18 cellular contexts compared by ENCODE assay signal in the genomic region with DNA sequence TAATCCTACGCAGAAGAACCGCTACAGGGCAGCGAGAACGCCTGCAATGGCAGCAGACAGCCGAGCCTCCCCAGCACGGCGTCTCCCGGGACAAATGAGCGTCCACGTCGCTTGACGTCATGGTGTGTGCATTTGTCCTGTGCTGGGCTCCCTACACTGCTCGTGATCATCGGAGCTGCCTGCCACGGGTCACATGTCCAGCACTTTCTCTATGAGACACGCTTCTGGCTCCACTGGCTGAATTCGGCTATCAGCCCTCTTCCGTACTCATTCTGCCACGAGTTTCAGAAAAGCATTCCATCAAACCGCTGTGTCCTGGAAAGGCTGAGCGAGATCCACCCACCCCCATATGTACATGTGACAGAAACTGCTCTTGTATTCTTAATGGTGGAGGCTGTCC. TPM values are rescaled to one million over a fixed set of nuclear protein-coding genes. Genes with fewer than 3 reads are reported as not detected.
DNase-seq lines count a peak whose midpoint lies in the region; ATAC-seq and TF ChIP-seq lines count a peak whose summit lies in the region.
"Had no signal": no experiment of that assay in that cellular context is flagged by ENCODE, and none has a peak within 500 bp of the region (broad histone marks: within the 10 kb centered on the region; RNA-seq: fewer than 3 reads in every experiment).

No MANE protein-coding gene starts in this region.

- H3K9me3 ChIP-seq in mesenchymal stem cell (ENCODE audit: control insufficient read depth, low read length) (no peaks in the 10 kb centered on the region), stomach (peaks cover 0 to 5% (median 2%) of the 10 kb centered on the region in 4 donors)
- H3K9me3 ChIP-seq: thyroid gland had no signal

- TF ChIP-seq CTCF in coronary artery (IDR thresholded peaks at IDR 0.05) (no peak), stomach (IDR thresholded peaks at IDR 0.05) (no peak)

- 92% methylated on average over 21 of the region's 21 CpGs for WGBS in mesenchymal stem cell
- 54 to 83% (median 78%) methylated on average over 21 of the region's 21 CpGs for WGBS in stomach, 5 donors

- H3K4me2 ChIP-seq in mesenchymal stem cell (ENCODE audit: low read length, poor library complexity, severe bottlenecking), result no peak overlapping the region

- no peak overlapping the region for H2BK5ac ChIP-seq in mesenchymal stem cell (ENCODE audit: low read depth, low read length, poor library complexity, severe bottlenecking)

- H3K4me1 ChIP-seq in mesenchymal stem cell (ENCODE audit: control insufficient read depth, insufficient read depth, low read depth, low read length) (peaks cover 2% of the 10 kb centered on the region), stomach (no peaks in the 10 kb centered on the region)
- H3K4me1 ChIP-seq: spleen, thyroid gland had no signal

- H2AFZ ChIP-seq in mesenchymal stem cell (ENCODE audit: low read depth, low read length), result no peak overlapping the region

- H3K23ac ChIP-seq in mesenchymal stem cell (ENCODE audit: low read length in 2 of 2), result no peak overlapping the region

- TF ChIP-seq EP300 in stomach (IDR thresholded peaks at IDR 0.05), result no peak

- H3K27ac ChIP-seq in coronary artery (peak overlapping the region in 1 of 2 donors; percentile 74), mesenchymal stem cell (ENCODE audit: low read length, poor library complexity, severe bottlenecking) (no peak overlapping the region), stomach (peak overlapping the region in 4 of 5 donors; percentile 63 to 79 (median 74))
- H3K27ac ChIP-seq: spleen, VCaP had no signal

- peak overlapping the region; percentile 49 for H3K4me3 ChIP-seq in coronary artery
- peak overlapping the region in 1 of 2 experiments; percentile 74 for H3K4me3 ChIP-seq in mesenchymal stem cell (ENCODE audit: insufficient read depth in 1 of 2, low read depth in 1 of 2, low read length in 2 of 2)
- peak overlapping the region; percentile 9 to 26 (median 15) for H3K4me3 ChIP-seq in stomach
- H3K4me3 ChIP-seq: spleen, thyroid gland had no signal

- H3K27me3 ChIP-seq in mesenchymal stem cell (ENCODE audit: control insufficient read depth in 1 of 2, insufficient read depth in 1 of 2, low read length in 2 of 2) (no peaks in the 10 kb centered on the region), stomach (no peaks in the 10 kb centered on the region)
- H3K27me3 ChIP-seq: spleen, thyroid gland had no signal

- peaks cover 0 to 4% of the 10 kb centered on the region in 2 experiments for H3K36me3 ChIP-seq in mesenchymal stem cell (ENCODE audit: control insufficient read depth in 1 of 2, insufficient read depth in 2 of 2, low read depth in 1 of 2, low read length in 2 of 2)
- H3K36me3 ChIP-seq in stomach, result no peaks in the 10 kb centered on the region
- H3K36me3 ChIP-seq: thyroid gland had no signal

- ATAC-seq in GM21515 (IDR thresholded peaks at IDR 0.05; ENCODE audit: unreplicated experiment), result no peak
- no peak for ATAC-seq in HG02763 (IDR thresholded peaks at IDR 0.05; ENCODE audit: unreplicated experiment)
- ATAC-seq: natural killer cell had no signal

- H2BK15ac ChIP-seq in mesenchymal stem cell (ENCODE audit: low read depth, poor library complexity, severe bottlenecking), result no peak overlapping the region

- no peak overlapping the region for H3K4ac ChIP-seq in mesenchymal stem cell (ENCODE audit: low read depth in 1 of 2, low read length in 2 of 2)

- H2BK12ac ChIP-seq in mesenchymal stem cell (ENCODE audit: low read length in 2 of 2), result no peak overlapping the region

- intact Hi-C loops in stomach (cut with DNase I; ENCODE audit: low total_unique reads), result no loop called here

- H3K14ac ChIP-seq in mesenchymal stem cell (ENCODE audit: low read length in 2 of 2), result no peak overlapping the region

- peak overlapping the region; percentile 87 for H3K9ac ChIP-seq in mesenchymal stem cell (ENCODE audit: low read length)

- TF ChIP-seq POLR2A in stomach (IDR thresholded peaks at IDR 0.05), result no peak

- no peaks in the 10 kb centered on the region for H3K79me1 ChIP-seq in mesenchymal stem cell (replicated peaks; ENCODE audit: low read length, poor library complexity, severe bottlenecking)

- no peak overlapping the region for H4K91ac ChIP-seq in mesenchymal stem cell (ENCODE audit: low read length)

- DNase-seq in LHCN-M2 (ENCODE audit: low read depth) (peak; percentile 89), coronary artery (ENCODE audit: low spot score) (no peak), mesenchymal stem cell (no peak), stomach (no peak), activated T-cell treated with anti-CD3 and anti-CD28 coated beads for 4 hours (no peak), SHP77 treated with DMSO at 0.1 percent for 48 hours (lab: John Stamatoyannopoulos, UW) (no peak)
- DNase-seq: activated naive CD4-positive, alpha-beta T cell; DMS79; head of caudate nucleus; HFFc6; kidney; natural killer cell; NCI-H2227 treated with DMSO at 0.1 percent for 48 hours; spleen; thyroid gland had no signal

- no peak overlapping the region for H2BK120ac ChIP-seq in mesenchymal stem cell (ENCODE audit: low read depth, low read length)

- H3K18ac ChIP-seq in mesenchymal stem cell (ENCODE audit: low read depth in 1 of 2, low read length in 2 of 2), result no peak overlapping the region

- no peak overlapping the region for H4K8ac ChIP-seq in mesenchymal stem cell (ENCODE audit: low read length)

- no peak overlapping the region for H2AK5ac ChIP-seq in mesenchymal stem cell (ENCODE audit: low read length, severe bottlenecking)

RNA-seq across cellular contexts. Expression of a gene that starts 28.4 kb away (rescaled TPM):
- 59.4 and 67.0 TPM in 2 replicates for total RNA-seq in LHCN-M2 (2014; rRNA removed)
- 29.7 TPM for polyA plus RNA-seq in LHCN-M2 (2012)
- 3.5 TPM for polyA plus RNA-seq in mesenchymal stem cell (2013, experiment 1 of 2)
- 3.5 TPM for polyA plus RNA-seq in mesenchymal stem cell (2013, experiment 2 of 2)
- total RNA-seq in stomach, result 10 to 100 TPM in 1 of 5 donors, 1 to 10 TPM in 1, not detected in 3; 9.4 to 28.1 TPM
- 1 to 10 TPM; 1.4 to 3.2 (median 1.7) TPM for polyA plus RNA-seq in stomach

RNA-seq across cellular contexts. Expression of a gene that starts 39.4 kb away (rescaled TPM):
- 158 and 170 TPM in 2 replicates for total RNA-seq in LHCN-M2 (2014; rRNA removed)
- 52.7 TPM for polyA plus RNA-seq in LHCN-M2 (2012)
- polyA plus RNA-seq in mesenchymal stem cell (2013, experiment 1 of 2), result 70.9 TPM
- 73.2 TPM for polyA plus RNA-seq in mesenchymal stem cell (2013, experiment 2 of 2)
- 100 to 1,000 TPM in 3 of 5 donors, 10 to 100 TPM in 2; 21.4 to 159 (median 108) TPM for total RNA-seq in stomach
- 10 to 100 TPM; 17.9 to 39.1 (median 18.7) TPM for polyA plus RNA-seq in stomach

RNA-seq across cellular contexts. Expression of a gene that starts 39.9 kb away (rescaled TPM):
- 41.4 and 42.4 TPM in 2 replicates for total RNA-seq in LHCN-M2 (2014; rRNA removed)
- 13.9 TPM for polyA plus RNA-seq in LHCN-M2 (2012)
- polyA plus RNA-seq in mesenchymal stem cell (2013, experiment 1 of 2), result 7.2 TPM
- 8.0 TPM for polyA plus RNA-seq in mesenchymal stem cell (2013, experiment 2 of 2)
- total RNA-seq in stomach, result 1 to 10 TPM in 3 of 5 donors, under 1 TPM in 1, not detected in 1; 0.58 to 8.3 (median 5.5) TPM
- polyA plus RNA-seq in stomach, result 1 to 10 TPM; 3.4 to 4.4 (median 3.8) TPM
